In genomic region chr7:29609162-29610030, GRCh38 we compare ENCODE assay signal across 8 cellular contexts. TPM values are rescaled to one million over a fixed set of nuclear protein-coding genes. Genes with fewer than 3 reads are reported as not detected.
DNase-seq lines count a peak whose midpoint lies in the region; ATAC-seq, FAIRE-seq and TF ChIP-seq lines count a peak whose summit lies in the region.

No MANE protein-coding gene starts in this region.

- TF ChIP-seq CTCF in A549 (IDR thresholded peaks at IDR 0.05) = peak; percentile 77
- peak; percentile 51 to 91 (median 87) for TF ChIP-seq CTCF in HCT116 (IDR thresholded peaks at IDR 0.05 in 2 of 3, conservative IDR thresholded peaks at IDR 0.05 in 1 of 3; ENCODE audit: borderline replicate concordance in 1 of 3, insufficient read depth in 1 of 3, low read depth in 2 of 3, low read length in 2 of 3)
- peak; percentile 84 for TF ChIP-seq CTCF in foreskin keratinocyte (conservative IDR thresholded peaks at IDR 0.05)
- TF ChIP-seq CTCF in stomach (IDR thresholded peaks at IDR 0.05) = peak in 5 of 7 experiments; percentile 40 to 60 (median 48)
- no peak for TF ChIP-seq CTCF in activated CD8-positive, alpha-beta T cell treated with anti-CD3 and anti-CD28 coated beads for 36 hours (IDR thresholded peaks at IDR 0.05)

- H2AFZ ChIP-seq in HCT116 (ENCODE audit: low read depth, low read length, poor library complexity, severe bottlenecking) = peak overlapping the region; percentile 98

- TF ChIP-seq RAD21 in A549 (conservative IDR thresholded peaks at IDR 0.05 in 1 of 2, IDR thresholded peaks at IDR 0.05 in 1 of 2) (peak; percentile 50 to 53), HCT116 (IDR thresholded peaks at IDR 0.05; ENCODE audit: low read depth) (peak; percentile 53)

- no peaks in the 10 kb centered on the region for H4K20me1 ChIP-seq in HCT116 (ENCODE audit: insufficient read depth)

- CTCF ChIA-PET in A549 (lab: Yijun Ruan, JAX) = interaction anchor here (0.8 to 3.7 kb wide), 6 partner anchors 10 to 47 kb away, joined by 3 to 27 read pairs (median 4); no protein-coding TSS in a partner anchor
- CTCF ChIA-PET in HCT116 (lab: Charles Lee) = interaction anchor here (0.8 to 1.2 kb wide), 6 partner anchors 11 to 688 kb away, joined by 3 to 9 read pairs (median 3); partner anchors contain the start of gene PRR15
- CTCF ChIA-PET in activated CD8-positive, alpha-beta T cell treated with anti-CD3 and anti-CD28 coated beads for 36 hours (lab: Charles Lee) = no interaction called here

- no peaks in the 10 kb centered on the region for H3K36me3 ChIP-seq in HCT116 (ENCODE audit: control insufficient read depth in 1 of 2, insufficient read depth in 2 of 2, low read length in 2 of 2)
- H3K36me3 ChIP-seq in stomach = no peaks in the 10 kb centered on the region

- TF ChIP-seq POLR2A in A549 (IDR thresholded peaks at IDR 0.05; ENCODE audit: low read length) (no peak), HCT116 (IDR thresholded peaks at IDR 0.05; ENCODE audit: borderline replicate concordance, extremely low read depth, insufficient read depth, insufficient read length) (no peak), stomach (IDR thresholded peaks at IDR 0.05) (no peak)

- H3K27ac Mint-ChIP-seq in activated CD8-positive, alpha-beta T cell treated with anti-CD3 and anti-CD28 coated beads for 36 hours = no peak overlapping the region

- H3K4me2 ChIP-seq in A549 = peak overlapping the region; percentile 65
- H3K4me2 ChIP-seq in HCT116 (ENCODE audit: low read length) = peak overlapping the region; percentile 33; the same call in 1 of the 2 replicates

- 11% methylated on average over 15 of the region's 15 CpGs for WGBS in A549 (ENCODE audit: missing lambda C conversion rate)
- 26 to 52% (median 33%) methylated on average over 15 of the region's 15 CpGs for WGBS in stomach, 5 donors

- FAIRE-seq in A549 (lab: Jason Lieb, UNC) (no peak), RCC 7860 (lab: Jason Lieb, UNC) (no peak)

- H3K4me3 ChIP-seq in A549 = peak overlapping the region; percentile 4; the same call in 1 of the 3 replicates
- no peak overlapping the region for H3K4me3 ChIP-seq in HCT116 (replicated peaks in 1 of 2; ENCODE audit: low read depth in 1 of 2, low read length in 2 of 2)
- H3K4me3 ChIP-seq in stomach = no peak overlapping the region

- H3K9me2 ChIP-seq in HCT116 (ENCODE audit: insufficient read depth) = no peaks in the 10 kb centered on the region

- POLR2A ChIA-PET in A549 (lab: Yijun Ruan, JAX) (interaction anchor here (1.2 kb wide), 1 partner anchor 46 kb away, joined by 6 read pairs; the partner anchor contains the start of gene PRR15), HCT116 (lab: Charles Lee) (no interaction called here)
- POLR2A ChIA-PET in activated CD8-positive, alpha-beta T cell treated with anti-CD3 and anti-CD28 coated beads for 36 hours (lab: Charles Lee) = no interaction called here

- H3K4me1 Mint-ChIP-seq in activated CD8-positive, alpha-beta T cell treated with anti-CD3 and anti-CD28 coated beads for 36 hours (ENCODE audit: low read depth) = no peaks in the 10 kb centered on the region

- no peaks in the 10 kb centered on the region for H3K36me3 Mint-ChIP-seq in activated CD8-positive, alpha-beta T cell treated with anti-CD3 and anti-CD28 coated beads for 36 hours (ENCODE audit: low read depth)

- peak overlapping the region; percentile 49 to 71; a peak in 5 of 6 replicates for H3K27ac ChIP-seq in A549
- H3K27ac ChIP-seq in HCT116 (ENCODE audit: low read depth, low read length) = no peak overlapping the region
- H3K27ac ChIP-seq in foreskin keratinocyte = no peak overlapping the region
- H3K27ac ChIP-seq in stomach = peak overlapping the region; percentile 23 to 77 (median 34)

- intact Hi-C loops in HCT116 (cut with micrococcal nuclease) = no loop called here
- intact Hi-C loops in stomach (cut with DNase I; ENCODE audit: low total_unique reads) = no loop called here
- intact Hi-C loops in activated CD8-positive, alpha-beta T cell treated with anti-CD3 and anti-CD28 coated beads for 36 hours (cut with micrococcal nuclease) = no loop called here

- H3K27me3 ChIP-seq in HCT116 (ENCODE audit: insufficient read depth, low read length) = no peaks in the 10 kb centered on the region
- H3K27me3 ChIP-seq in foreskin keratinocyte = no peaks in the 10 kb centered on the region
- no peaks in the 10 kb centered on the region for H3K27me3 ChIP-seq in stomach

- RAD21 ChIA-PET in HCT116 (lab: Charles Lee; ENCODE audit: low non-redundant PET in 1 of 2, low total read pairs in 2 of 2, uncharacterized antibody in 2 of 2, unreplicated experiment in 2 of 2) = interaction anchor here in 1 of 2 experiments (0.6 kb wide), 1 partner anchor 47 kb away, joined by 3 read pairs; no protein-coding TSS in a partner anchor

- no peak overlapping the region for H3K4me3 Mint-ChIP-seq in activated CD8-positive, alpha-beta T cell treated with anti-CD3 and anti-CD28 coated beads for 36 hours

- DNase-seq in A549 (ENCODE audit: low read depth in 1 of 2, low spot score in 1 of 2) (peak; percentile 62 to 77), HCT116 (ENCODE audit: low read depth, low spot score) (peak; percentile 42), RCC 7860 (ENCODE audit: low spot score) (peak; percentile 16), foreskin keratinocyte (peak; percentile 62 to 80), stomach (peak; percentile 37), NCI-H2107 treated with DMSO at 0.1 percent for 48 hours (lab: John Stamatoyannopoulos, UW; ENCODE audit: unreplicated experiment) (no peak), T1000 (lab: John Stamatoyannopoulos, UW) (no peak)
- DNase-seq in activated CD8-positive, alpha-beta T cell treated with anti-CD3 and anti-CD28 coated beads for 36 hours = no peak

- BruUV-seq in HCT116 (replicated peaks; lab: Mats Ljungman, UMichigan) = no TSS peak

- H3K9me3 Mint-ChIP-seq in activated CD8-positive, alpha-beta T cell treated with anti-CD3 and anti-CD28 coated beads for 36 hours = no peaks in the 10 kb centered on the region

- no peak overlapping the region for H3K9ac ChIP-seq in HCT116 (ENCODE audit: low read length)

- H3K9me3 ChIP-seq in A549 (0 out of 3 replicates have a peak, but pooled peaks cover 3% of the 10 kb centered on the region), HCT116 (ENCODE audit: control insufficient read depth in 1 of 2, insufficient read depth in 1 of 2, low read depth in 1 of 2, low read length in 2 of 2) (0 out of 4 replicates have a peak, but pooled peaks cover 0 to 3% of the 10 kb centered on the region in 2 experiments), stomach (no peaks in the 10 kb centered on the region)

- ATAC-seq in A549 (peak; percentile 74 to 79), HCT116 (peak; percentile 80), foreskin keratinocyte (peak; percentile 54)
- ATAC-seq in activated CD8-positive, alpha-beta T cell treated with anti-CD3 and anti-CD28 coated beads for 36 hours = no peak

- peaks cover 2% of the 10 kb centered on the region for H3K27me3 Mint-ChIP-seq in activated CD8-positive, alpha-beta T cell treated with anti-CD3 and anti-CD28 coated beads for 36 hours

- H3K79me2 ChIP-seq in HCT116 (ENCODE audit: insufficient read depth, low read length) = no peaks in the 10 kb centered on the region

- peaks cover 48% of the 10 kb centered on the region for H3K4me1 ChIP-seq in A549
- peaks cover 9 to 33% of the 10 kb centered on the region in 2 experiments for H3K4me1 ChIP-seq in HCT116 (ENCODE audit: control insufficient read depth in 1 of 2, insufficient read depth in 2 of 2, low read length in 2 of 2)
- H3K4me1 ChIP-seq in foreskin keratinocyte = peaks cover 17% of the 10 kb centered on the region
- H3K4me1 ChIP-seq in stomach = peaks cover 0 to 47% (median 16%) of the 10 kb centered on the region in 4 donors

- TF ChIP-seq EP300 in A549 (IDR thresholded peaks at IDR 0.05) (no peak), stomach (IDR thresholded peaks at IDR 0.05) (no peak)

TF ChIP-seq in A549, 52 proteins besides CTCF, POLR2A, EP300 and RAD21 (continues in another document):
- TF ChIP-seq FOSL2 (IDR thresholded peaks at IDR 0.05) = no peak
- TF ChIP-seq FOSL2 (CRISPR knock-in tag; IDR thresholded peaks at IDR 0.05) = peak; percentile 37; the same call in 1 of the 2 replicates
- TF ChIP-seq SMC3 (IDR thresholded peaks at IDR 0.05) = peak; percentile 58
- peak; percentile 91 for TF ChIP-seq E2F6 (IDR thresholded peaks at IDR 0.05; ENCODE audit: borderline replicate concordance, low read depth)
- no peak for TF ChIP-seq ZSCAN20 (CRISPR knock-in tag; IDR thresholded peaks at IDR 0.05)
- TF ChIP-seq CHD2 (IDR thresholded peaks at IDR 0.05; ENCODE audit: low read length, partially characterized antibody) = no peak

TF ChIP-seq in HCT116, 20 proteins besides CTCF, POLR2A, EP300 and RAD21 (continues in another document):
- TF ChIP-seq ZFX (IDR thresholded peaks at IDR 0.05) = no peak
- no peak for TF ChIP-seq EZH2phosphoT487 (IDR thresholded peaks at IDR 0.05; ENCODE audit: borderline replicate concordance)
- no peak for TF ChIP-seq POLR2AphosphoS5 (IDR thresholded peaks at IDR 0.05; ENCODE audit: low read depth, low read length)
- TF ChIP-seq EZH2 (IDR thresholded peaks at IDR 0.05) = no peak
- 0 out of 2 replicates have a peak, but pooled peaks have one; percentile 13 for TF ChIP-seq SP1 (IDR thresholded peaks at IDR 0.05; ENCODE audit: low read depth)
- TF ChIP-seq SIN3A (IDR thresholded peaks at IDR 0.05; ENCODE audit: low read depth) = no peak

RNA-seq across cellular contexts. Expression of gene PRR15, which starts 45.8 kb away (rescaled TPM):
- polyA plus RNA-seq in A549 (2011; rRNA removed) = 1.6 and 1.8 TPM in 2 replicates
- 0.30 and 0.40 TPM in 2 replicates for polyA plus RNA-seq in A549 (2012; cell fraction: cytosol; rRNA removed)
- polyA plus RNA-seq in A549 (2012; cell fraction: nucleus; rRNA removed) = 0.13 and 0.55 TPM in 2 replicates
- polyA plus RNA-seq in A549 (2017; fragmentation: RNase III; extraction: RNeasy Plus Mini Kit Qiagen cat#74134 plus additional on column Dnase treatment) = 0.88 to 2.5 TPM (median 1.9 TPM) in 3 replicates
- 0.29 and 0.50 TPM in 2 replicates for polyA minus RNA-seq in A549 (2011; rRNA and poly(A)+ RNA removed)
- total RNA-seq in HCT116 (2021; ENCODE audit: unreplicated experiment) = 2.9 TPM
- 1.2 and 1.3 TPM in 2 replicates for polyA plus RNA-seq in HCT116 (2012)
- total RNA-seq in foreskin keratinocyte = 5.0 and 5.7 TPM in 2 replicates
- 5.4 TPM in 2 replicates for polyA plus RNA-seq in foreskin keratinocyte
- 10 to 100 TPM in 2 of 5 donors, 1 to 10 TPM in 3; 6.1 to 53.6 (median 9.9) TPM for total RNA-seq in stomach
- polyA plus RNA-seq in stomach = 10 to 100 TPM in 2 of 3 donors, 1 to 10 TPM in 1; 7.0 to 50.3 (median 10.6) TPM
- not detected for total RNA-seq in activated CD8-positive, alpha-beta T cell treated with anti-CD3 and anti-CD28 coated beads for 36 hours

Comparison
In these comparisons a context has a peak if more than half of its experiments do, and no peak if none do; other contexts are left out.
1. DNase-seq: peak in A549 (2 of 2), HCT116 (single experiment), RCC 7860 (single experiment), foreskin keratinocyte (2 of 2) and stomach (single experiment); none in NCI-H2107 treated with DMSO at 0.1 percent for 48 hours (single experiment), activated CD8-positive, alpha-beta T cell treated with anti-CD3 and anti-CD28 coated beads for 36 hours (single experiment) and T1000 (single experiment).
2. H3K27ac ChIP-seq: peak in A549 (2 of 2) and stomach (5 of 5); none in HCT116 (single experiment) and foreskin keratinocyte (single experiment).
3. Of the 6 proteins assayed by ChIP-seq in both A549 and HCT116: peak only in A549: none; only in HCT116: CEBPB; in both: CTCF, MAX and RAD21; in neither: 2.